Comparison of ENCODE assay signal across 8 cellular contexts in the genomic region with DNA sequence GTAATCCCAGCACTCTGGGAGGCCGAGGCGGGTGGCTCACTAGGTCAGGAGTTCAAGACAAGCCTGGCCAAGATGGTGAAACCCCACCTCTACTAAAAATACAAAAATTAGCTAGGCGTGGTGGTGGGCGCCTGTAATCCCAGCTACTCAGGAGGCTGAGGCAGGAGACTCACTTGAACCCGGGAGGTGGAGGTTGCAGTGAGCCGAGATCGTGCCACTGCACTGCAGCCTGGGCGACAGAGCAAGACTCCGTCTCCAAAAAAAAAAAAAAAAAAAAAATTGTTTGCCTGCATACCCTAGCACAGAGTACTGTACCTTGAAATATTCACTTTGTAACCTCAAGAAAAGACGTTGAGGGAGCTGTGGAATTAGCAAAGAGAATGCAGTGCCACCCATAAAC. TPM values are rescaled to one million over a fixed set of nuclear protein-coding genes. Genes with fewer than 3 reads are reported as not detected.
DNase-seq lines count a peak whose midpoint lies in the region; ATAC-seq and TF ChIP-seq lines count a peak whose summit lies in the region.
"Not testable (repeated sequence)": the region's sequence is repeated elsewhere in the genome, so short reads cannot be mapped to it uniquely, and the experiment has no call there.

No MANE protein-coding gene starts in this region.

- peak overlapping the region; percentile 59; the same call in 1 of the 2 replicates for H3K23ac ChIP-seq in IMR-90 (ENCODE audit: low read depth, low read length)

- TF ChIP-seq RAD21 in IMR-90 (IDR thresholded peaks at IDR 0.05; ENCODE audit: low read length), result not testable (repeated sequence)

- peaks cover 51% of the 10 kb centered on the region for H3K4me1 Mint-ChIP-seq in activated CD4-positive, alpha-beta T cell treated with anti-CD3 and anti-CD28 coated beads for 36 hours
- H3K4me1 Mint-ChIP-seq in activated naive CD8-positive, alpha-beta T cell treated with anti-CD3 and anti-CD28 coated beads, Interleukin-2, amount 10 ng/mL, durations not matched to agents 7 days and 5 days, result peaks cover 27% of the 10 kb centered on the region
- peaks cover 50% of the 10 kb centered on the region for H3K4me1 Mint-ChIP-seq in nephron
- H3K4me1 Mint-ChIP-seq in stimulated activated memory B cell treated with anti-CD40 and anti-IgM and Interleukin-4, amounts not matched to agents 10 μg/mL and 1 μg/mL and 100 μg/mL, for 72 hours, result peaks cover 50% of the 10 kb centered on the region

- H3K9me3 Mint-ChIP-seq in activated CD4-positive, alpha-beta T cell treated with anti-CD3 and anti-CD28 coated beads for 36 hours (ENCODE audit: low read depth); activated naive CD8-positive, alpha-beta T cell treated with anti-CD3 and anti-CD28 coated beads, Interleukin-2, amount 10 ng/mL, durations not matched to agents 7 days and 5 days; stimulated activated memory B cell treated with anti-CD40 and anti-IgM and Interleukin-4, amounts not matched to agents 10 μg/mL and 1 μg/mL and 100 μg/mL, for 72 hours: not testable (repeated sequence)
- H3K9me3 Mint-ChIP-seq in nephron, result peaks cover 12% of the 10 kb centered on the region

- not testable (repeated sequence) for H2BK15ac ChIP-seq in IMR-90 (ENCODE audit: low read depth, low read length)

- H3K27ac Mint-ChIP-seq in activated CD4-positive, alpha-beta T cell treated with anti-CD3 and anti-CD28 coated beads for 36 hours, result peak overlapping the region; percentile 97
- not testable (repeated sequence) for H3K27ac Mint-ChIP-seq in activated naive CD8-positive, alpha-beta T cell treated with anti-CD3 and anti-CD28 coated beads, Interleukin-2, amount 10 ng/mL, durations not matched to agents 7 days and 5 days
- H3K27ac Mint-ChIP-seq in nephron, result peak overlapping the region; percentile 95 to 99 (median 97)
- peak overlapping the region; percentile 93 for H3K27ac Mint-ChIP-seq in stimulated activated memory B cell treated with anti-CD40 and anti-IgM and Interleukin-4, amounts not matched to agents 10 μg/mL and 1 μg/mL and 100 μg/mL, for 72 hours

- H3K27ac ChIP-seq in IMR-90 (ENCODE audit: insufficient read depth, low read length), result not testable (repeated sequence)
- peak overlapping the region; percentile 51 to 100 (median 100) for H3K27ac ChIP-seq in dorsolateral prefrontal cortex
- peak overlapping the region; percentile 100 for H3K27ac ChIP-seq in layer of hippocampus (ENCODE audit: low read depth, low read length)
- peak overlapping the region; percentile 50 to 53 for H3K27ac ChIP-seq in aorta (ENCODE audit: low read depth in 1 of 2, low read length in 2 of 2)

- H3K4me3 ChIP-seq in IMR-90 (ENCODE audit: insufficient read depth, low read depth, low read length); aorta (ENCODE audit: low read length in 2 of 2): not testable (repeated sequence)
- peak overlapping the region in 32 of 59 donors; percentile 0 to 83 (median 66) for H3K4me3 ChIP-seq in dorsolateral prefrontal cortex

- not testable (repeated sequence) for H3K4me2 ChIP-seq in IMR-90 (ENCODE audit: low read depth, low read length)

- H3K27me3 Mint-ChIP-seq in activated CD4-positive, alpha-beta T cell treated with anti-CD3 and anti-CD28 coated beads for 36 hours; activated naive CD8-positive, alpha-beta T cell treated with anti-CD3 and anti-CD28 coated beads, Interleukin-2, amount 10 ng/mL, durations not matched to agents 7 days and 5 days; nephron (ENCODE audit: low read depth); stimulated activated memory B cell treated with anti-CD40 and anti-IgM and Interleukin-4, amounts not matched to agents 10 μg/mL and 1 μg/mL and 100 μg/mL, for 72 hours: not testable (repeated sequence)

- CTCF ChIA-PET in IMR-90 (lab: Yijun Ruan, JAX), result not testable (repeated sequence)
- CTCF ChIA-PET in activated CD4-positive, alpha-beta T cell treated with anti-CD3 and anti-CD28 coated beads for 36 hours (lab: Charles Lee), result interaction anchor here (0.5 to 2.4 kb wide), 6 partner anchors 8 to 271 kb away, joined by 3 to 9 read pairs (median 4); partner anchors contain the start of gene LSM2

- H3K4me1 ChIP-seq in IMR-90 (ENCODE audit: control insufficient read depth, insufficient read depth, low read length); aorta (ENCODE audit: control insufficient read depth in 1 of 2, insufficient read depth in 2 of 2, low read length in 2 of 2): not testable (repeated sequence)

- H3K36me3 ChIP-seq in IMR-90 (ENCODE audit: control insufficient read depth, insufficient read depth, low read length); aorta (ENCODE audit: control insufficient read depth in 1 of 2, insufficient read depth in 2 of 2, low read length in 1 of 2): not testable (repeated sequence)

- not testable (repeated sequence) for BruUV-seq in IMR-90 (replicated peaks; lab: Mats Ljungman, UMichigan)

- H3K36me3 Mint-ChIP-seq in activated CD4-positive, alpha-beta T cell treated with anti-CD3 and anti-CD28 coated beads for 36 hours (ENCODE audit: low read depth); activated naive CD8-positive, alpha-beta T cell treated with anti-CD3 and anti-CD28 coated beads, Interleukin-2, amount 10 ng/mL, durations not matched to agents 7 days and 5 days; nephron (ENCODE audit: low read depth); stimulated activated memory B cell treated with anti-CD40 and anti-IgM and Interleukin-4, amounts not matched to agents 10 μg/mL and 1 μg/mL and 100 μg/mL, for 72 hours: not testable (repeated sequence)

- H4K5ac ChIP-seq in IMR-90 (ENCODE audit: low read depth, low read length), result not testable (repeated sequence)

- H3K79me1 ChIP-seq in IMR-90 (ENCODE audit: low read depth in 1 of 2, low read length in 2 of 2), result peaks cover 10 to 47% of the 10 kb centered on the region in 2 experiments

- intact Hi-C loops in IMR-90 (cut with micrococcal nuclease); dorsolateral prefrontal cortex (cut with DNase I); aorta (cut with DNase I): not testable (repeated sequence)
- intact Hi-C loops in activated CD4-positive, alpha-beta T cell treated with anti-CD3 and anti-CD28 coated beads for 36 hours (cut with DNase I, micrococcal nuclease), result loop anchor here (5.0 kb wide), 2 partner anchors 153 to 243 kb away; partner anchors contain the start of genes CSNK2B (in 1 of the 2), LY6G5B (in 1 of the 2) and TNF (in 1 of the 2)

- not testable (repeated sequence) for H2BK120ac ChIP-seq in IMR-90 (ENCODE audit: low read depth, low read length)

- DNase-seq in IMR-90; activated CD4-positive, alpha-beta T cell treated with anti-CD3 and anti-CD28 coated beads for 36 hours; activated naive CD8-positive, alpha-beta T cell treated with anti-CD3 and anti-CD28 coated beads, Interleukin-2, amount 10 ng/mL, durations not matched to agents 7 days and 5 days; dorsolateral prefrontal cortex: not testable (repeated sequence)
- DNase-seq in aorta, result peak; percentile 44 to 63

- H4K8ac ChIP-seq in IMR-90 (ENCODE audit: low read depth in 2 of 2, low read length in 2 of 2), result not testable (repeated sequence)

- H4K91ac ChIP-seq in IMR-90 (ENCODE audit: insufficient read depth, low read depth, low read length), result not testable (repeated sequence)

- H2BK5ac ChIP-seq in IMR-90 (ENCODE audit: low read depth, low read length, poor library complexity, severe bottlenecking), result not testable (repeated sequence)

- not testable (repeated sequence) for H3K56ac ChIP-seq in IMR-90 (ENCODE audit: extremely low read depth, insufficient read depth, low read length)

- WGBS in IMR-90 (ENCODE audit: extremely low coverage in 2 of 2, insufficient read length in 1 of 2), 2 experiments, result 80% methylated on average over 2 of the region's 10 CpGs; no CpG with 5 or more reads in 1 of the 2 experiments
- WGBS in aorta, 2 donors, result 84 to 92% methylated on average over 10 of the region's 10 CpGs

- H2AFZ ChIP-seq in IMR-90 (replicated peaks; ENCODE audit: low read length, poor library complexity), result not testable (repeated sequence)

- not testable (repeated sequence) for H3K9me3 ChIP-seq in IMR-90 (ENCODE audit: control insufficient read depth, insufficient read depth, low read length); aorta (ENCODE audit: control insufficient read depth, low read length)

- 0 out of 2 replicates have a peak overlapping the region, but pooled peaks have one; percentile 51 for H3K14ac ChIP-seq in IMR-90 (replicated peaks; ENCODE audit: low read depth, low read length)

- not testable (repeated sequence) for H2BK20ac ChIP-seq in IMR-90 (ENCODE audit: low read depth, low read length)

- H3K9ac ChIP-seq in IMR-90 (ENCODE audit: low read depth, low read length), result not testable (repeated sequence)

- H3K4ac ChIP-seq in IMR-90 (ENCODE audit: low read depth, low read length), result not testable (repeated sequence)

- ATAC-seq in IMR-90 (ENCODE audit: low read depth); activated CD4-positive, alpha-beta T cell treated with anti-CD3 and anti-CD28 coated beads for 36 hours; activated naive CD8-positive, alpha-beta T cell treated with anti-CD3 and anti-CD28 coated beads, Interleukin-2, amount 10 ng/mL, durations not matched to agents 7 days and 5 days (ENCODE audit: low read depth); stimulated activated memory B cell treated with anti-CD40 and anti-IgM and Interleukin-4, amounts not matched to agents 10 μg/mL and 1 μg/mL and 100 μg/mL, for 72 hours; aorta (ENCODE audit: low FRiP score): not testable (repeated sequence)

- H2AK9ac ChIP-seq in IMR-90 (replicated peaks; ENCODE audit: low read depth, low read length, poor library complexity), result not testable (repeated sequence)

- POLR2A ChIA-PET in IMR-90 (lab: Charles Lee; ENCODE audit: unreplicated experiment); activated CD4-positive, alpha-beta T cell treated with anti-CD3 and anti-CD28 coated beads for 36 hours (lab: Charles Lee): not testable (repeated sequence)
- POLR2A ChIA-PET in activated naive CD8-positive, alpha-beta T cell treated with anti-CD3 and anti-CD28 coated beads, Interleukin-2, amount 10 ng/mL, durations not matched to agents 7 days and 5 days (lab: Charles Lee), result interaction anchor here (0.6 to 1.9 kb wide), 5 partner anchors 12 to 177 kb away, joined by 3 to 11 read pairs (median 8); partner anchors contain the start of gene VARS1

- dilution Hi-C loops in IMR-90 (cut with HindIII; ENCODE audit: low sequenced_read_pairs, unreplicated experiment), result not testable (repeated sequence)

- in situ Hi-C loops in IMR-90 (cut with MboI; ENCODE audit: low sequenced_read_pairs), result not testable (repeated sequence)

- not testable (repeated sequence) for H4K20me1 ChIP-seq in IMR-90 (ENCODE audit: insufficient read depth, low read length)

- not testable (repeated sequence) for H3K18ac ChIP-seq in IMR-90 (ENCODE audit: low read depth, low read length)

- H3K4me3 Mint-ChIP-seq in activated CD4-positive, alpha-beta T cell treated with anti-CD3 and anti-CD28 coated beads for 36 hours, result peak overlapping the region; percentile 89
- H3K4me3 Mint-ChIP-seq in activated naive CD8-positive, alpha-beta T cell treated with anti-CD3 and anti-CD28 coated beads, Interleukin-2, amount 10 ng/mL, durations not matched to agents 7 days and 5 days, result peak overlapping the region; percentile 99
- peak overlapping the region; percentile 87 to 89 (median 89) for H3K4me3 Mint-ChIP-seq in nephron
- peak overlapping the region; percentile 95 for H3K4me3 Mint-ChIP-seq in stimulated activated memory B cell treated with anti-CD40 and anti-IgM and Interleukin-4, amounts not matched to agents 10 μg/mL and 1 μg/mL and 100 μg/mL, for 72 hours

- not testable (repeated sequence) for H3K27me3 ChIP-seq in IMR-90 (ENCODE audit: control insufficient read depth, insufficient read depth, low read length); dorsolateral prefrontal cortex; layer of hippocampus (ENCODE audit: control insufficient read depth, insufficient read depth, low read length); aorta (ENCODE audit: control insufficient read depth in 1 of 2, insufficient read depth in 2 of 2, low read length in 1 of 2)

- TF ChIP-seq POLR2A in IMR-90 (IDR thresholded peaks at IDR 0.05; ENCODE audit: low read depth, low read length), result not testable (repeated sequence)

- not testable (repeated sequence) for TF ChIP-seq CTCF in IMR-90 (conservative IDR thresholded peaks at IDR 0.05; ENCODE audit: low read depth, low read length); dorsolateral prefrontal cortex (IDR thresholded peaks at IDR 0.05 in 54 of 56, conservative IDR thresholded peaks at IDR 0.05 in 2 of 56; ENCODE audit: low read depth in 1 of 56, partially characterized antibody in 56 of 56); nephron (IDR thresholded peaks at IDR 0.05; ENCODE audit: unreplicated experiment in 3 of 3)

- H2AK5ac ChIP-seq in IMR-90 (ENCODE audit: low read depth, low read length), result not testable (repeated sequence)

- not testable (repeated sequence) for H3K9me1 ChIP-seq in IMR-90 (ENCODE audit: insufficient read depth, low read length)

RNA-seq across cellular contexts. Expression of gene HSPA1A, which starts 5.1 kb away (rescaled TPM):
- 94.6 and 102 TPM in 2 replicates for total RNA-seq in IMR-90 (2012; rRNA removed)
- polyA plus RNA-seq in IMR-90 (2012; rRNA removed), result 93.1 and 95.3 TPM in 2 replicates
- 64.7 and 107 TPM in 2 replicates for polyA plus RNA-seq in IMR-90 (2012; cell fraction: cytosol; rRNA removed)
- polyA plus RNA-seq in IMR-90 (2012; cell fraction: nucleus; rRNA removed; ENCODE audit: low replicate concordance), result 39.6 and 77.5 TPM in 2 replicates
- 10 to 100 TPM; 56.1 to 64.7 TPM for total RNA-seq in activated CD4-positive, alpha-beta T cell treated with anti-CD3 and anti-CD28 coated beads for 36 hours
- total RNA-seq in activated naive CD8-positive, alpha-beta T cell treated with anti-CD3 and anti-CD28 coated beads, Interleukin-2, amount 10 ng/mL, durations not matched to agents 7 days and 5 days, result 10 to 100 TPM; 62.2 to 63.5 TPM
- 1,000 to 10,000 TPM in 12 of 120 experiments, 100 to 1,000 TPM in 96, 10 to 100 TPM in 12; 73.4 to 4,082 (median 220) TPM for total RNA-seq in dorsolateral prefrontal cortex
- 100 to 1,000 TPM; 194 to 454 TPM for total RNA-seq in aorta
- polyA plus RNA-seq in aorta, result 10 to 100 TPM; 55.1 to 98.7 TPM

RNA-seq across cellular contexts. Expression of gene HSPA1L, which starts 5.3 kb away (rescaled TPM):
- total RNA-seq in IMR-90 (2012; rRNA removed), result 1.3 and 1.4 TPM in 2 replicates
- polyA plus RNA-seq in IMR-90 (2012; rRNA removed), result 0.97 and 1.0 TPM in 2 replicates
- polyA plus RNA-seq in IMR-90 (2012; cell fraction: cytosol; rRNA removed), result 0.45 and 0.54 TPM in 2 replicates
- 0.27 and 0.68 TPM in 2 replicates for polyA plus RNA-seq in IMR-90 (2012; cell fraction: nucleus; rRNA removed; ENCODE audit: low replicate concordance)
- total RNA-seq in activated CD4-positive, alpha-beta T cell treated with anti-CD3 and anti-CD28 coated beads for 36 hours, result 1 to 10 TPM; 1.9 to 2.2 TPM
- total RNA-seq in activated naive CD8-positive, alpha-beta T cell treated with anti-CD3 and anti-CD28 coated beads, Interleukin-2, amount 10 ng/mL, durations not matched to agents 7 days and 5 days, result 1 to 10 TPM; 3.3 to 4.5 TPM
- total RNA-seq in dorsolateral prefrontal cortex, result 10 to 100 TPM in 3 of 120 experiments, 1 to 10 TPM in 117; 3.0 to 12.0 (median 5.5) TPM
- total RNA-seq in aorta, result 1 to 10 TPM; 1.9 TPM
- 1 to 10 TPM; 1.3 to 2.1 TPM for polyA plus RNA-seq in aorta

RNA-seq across cellular contexts. Expression of gene HSPA1B, which starts 7.1 kb away (rescaled TPM):
- 93.6 and 118 TPM in 2 replicates for total RNA-seq in IMR-90 (2012; rRNA removed)
- polyA plus RNA-seq in IMR-90 (2012; rRNA removed), result 59.4 and 61.1 TPM in 2 replicates
- polyA plus RNA-seq in IMR-90 (2012; cell fraction: cytosol; rRNA removed), result 37.3 and 63.5 TPM in 2 replicates
- polyA plus RNA-seq in IMR-90 (2012; cell fraction: nucleus; rRNA removed; ENCODE audit: low replicate concordance), result 23.4 and 49.3 TPM in 2 replicates
- 10 to 100 TPM; 54.6 to 61.1 TPM for total RNA-seq in activated CD4-positive, alpha-beta T cell treated with anti-CD3 and anti-CD28 coated beads for 36 hours
- total RNA-seq in activated naive CD8-positive, alpha-beta T cell treated with anti-CD3 and anti-CD28 coated beads, Interleukin-2, amount 10 ng/mL, durations not matched to agents 7 days and 5 days, result 10 to 100 TPM; 49.0 to 55.7 TPM
- 1,000 to 10,000 TPM in 12 of 120 experiments, 100 to 1,000 TPM in 108; 119 to 3,588 (median 260) TPM for total RNA-seq in dorsolateral prefrontal cortex
- 100 to 1,000 TPM; 155 to 332 TPM for total RNA-seq in aorta
- 10 to 100 TPM; 23.2 to 61.1 TPM for polyA plus RNA-seq in aorta

RNA-seq across cellular contexts. Expression of gene LSM2, which starts 13.6 kb away (rescaled TPM):
- total RNA-seq in IMR-90 (2012; rRNA removed) (48.0 and 56.3 TPM in 2 replicates), dorsolateral prefrontal cortex (10 to 100 TPM; 14.4 to 37.9 (median 25.8) TPM), aorta (10 to 100 TPM; 32.4 to 33.4 TPM)
- polyA plus RNA-seq in IMR-90 (2012; rRNA removed) (55.0 and 61.0 TPM in 2 replicates), aorta (10 to 100 TPM; 41.7 to 42.2 TPM)
- polyA plus RNA-seq in IMR-90 (2012; cell fraction: cytosol; rRNA removed), result 54.6 and 56.8 TPM in 2 replicates
- 13.0 and 15.1 TPM in 2 replicates for polyA plus RNA-seq in IMR-90 (2012; cell fraction: nucleus; rRNA removed; ENCODE audit: low replicate concordance)
- 100 to 1,000 TPM; 112 to 124 TPM for total RNA-seq in activated CD4-positive, alpha-beta T cell treated with anti-CD3 and anti-CD28 coated beads for 36 hours
- total RNA-seq in activated naive CD8-positive, alpha-beta T cell treated with anti-CD3 and anti-CD28 coated beads, Interleukin-2, amount 10 ng/mL, durations not matched to agents 7 days and 5 days, result 10 to 100 TPM; 89.9 to 97.9 TPM

RNA-seq across cellular contexts. Expression of gene VARS1, which starts 24.8 kb away (rescaled TPM):
- total RNA-seq in IMR-90 (2012; rRNA removed) (32.2 and 41.2 TPM in 2 replicates), dorsolateral prefrontal cortex (10 to 100 TPM; 36.7 to 78.7 (median 56.4) TPM), aorta (10 to 100 TPM; 44.4 to 49.6 TPM)
- polyA plus RNA-seq in IMR-90 (2012; rRNA removed) (39.6 and 42.0 TPM in 2 replicates), aorta (10 to 100 TPM in 1 of 2 donors, 1 to 10 TPM in 1; 9.8 to 26.4 TPM)
- 25.0 and 31.3 TPM in 2 replicates for polyA plus RNA-seq in IMR-90 (2012; cell fraction: cytosol; rRNA removed)
- polyA plus RNA-seq in IMR-90 (2012; cell fraction: nucleus; rRNA removed; ENCODE audit: low replicate concordance), result 49.4 and 162 TPM in 2 replicates
- 100 to 1,000 TPM; 147 to 169 TPM for total RNA-seq in activated CD4-positive, alpha-beta T cell treated with anti-CD3 and anti-CD28 coated beads for 36 hours
- 10 to 100 TPM; 68.2 to 75.3 TPM for total RNA-seq in activated naive CD8-positive, alpha-beta T cell treated with anti-CD3 and anti-CD28 coated beads, Interleukin-2, amount 10 ng/mL, durations not matched to agents 7 days and 5 days
